Comparison of ENCODE assay signal across 1 cellular context in genomic region chr12:28795306-28795705, GRCh38.
TF ChIP-seq lines count a peak whose summit lies in the region.

No MANE protein-coding gene starts in this region.

TF ChIP-seq in K562, 482 proteins besides CTCF, POLR2A, EP300 and RAD21 (continued from another document):
- TF ChIP-seq HMGXB4 (CRISPR knock-in tag; IDR thresholded peaks at IDR 0.05) (no peak), ZFP36 (IDR thresholded peaks at IDR 0.05; ENCODE audit: low read depth, low read length, partially characterized antibody) (no peak), MAFK (IDR thresholded peaks at IDR 0.05; ENCODE audit: low read length) (peak; percentile 48; the same call in 1 of the 2 replicates), RBFOX2 (IDR thresholded peaks at IDR 0.05; ENCODE audit: low read depth, low read length) (no peak), NKRF (IDR thresholded peaks at IDR 0.05; ENCODE audit: borderline replicate concordance) (no peak)
